10 cellular contexts compared by ENCODE assay signal in the genomic region with DNA sequence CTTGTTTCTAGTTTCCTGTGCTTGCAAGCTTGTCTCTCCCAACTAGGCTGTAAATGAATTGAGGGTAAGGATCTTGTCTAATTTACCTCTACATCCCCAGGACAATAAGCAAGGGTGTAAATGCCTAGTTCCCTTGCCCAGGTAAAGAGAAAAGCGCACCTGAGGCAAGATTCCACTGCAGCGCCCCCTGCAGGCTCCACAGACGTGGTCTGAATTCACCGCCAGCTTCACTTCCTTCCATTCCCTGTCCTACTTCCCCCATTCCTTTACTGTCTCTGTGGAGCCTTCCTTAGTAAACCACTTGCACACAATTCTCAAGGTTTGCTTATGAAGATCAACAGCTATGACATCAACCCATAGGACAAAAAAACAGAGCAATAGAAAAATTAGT. TPM values are rescaled to one million over a fixed set of nuclear protein-coding genes. Genes with fewer than 3 reads are reported as not detected.
DNase-seq lines count a peak whose midpoint lies in the region; ATAC-seq and TF ChIP-seq lines count a peak whose summit lies in the region.
"Had no signal": no experiment of that assay in that cellular context is flagged by ENCODE, and none has a peak within 500 bp of the region (broad histone marks: within the 10 kb centered on the region; RNA-seq: fewer than 3 reads in every experiment).

No MANE protein-coding gene starts in this region.

- no peak for ATAC-seq in activated naive CD8-positive, alpha-beta T cell treated with anti-CD3 and anti-CD28 coated beads, Interleukin-2, amount 10 ng/mL, durations not matched to agents 7 days and 5 days (ENCODE audit: low read depth)
- ATAC-seq in GM18498 (IDR thresholded peaks at IDR 0.05; ENCODE audit: unreplicated experiment) = no peak

- POLR2A ChIA-PET in activated naive CD8-positive, alpha-beta T cell treated with anti-CD3 and anti-CD28 coated beads, Interleukin-2, amount 10 ng/mL, durations not matched to agents 7 days and 5 days (lab: Charles Lee) = no interaction called here

- peaks cover 14% of the 10 kb centered on the region for H3K27me3 Mint-ChIP-seq in activated naive CD8-positive, alpha-beta T cell treated with anti-CD3 and anti-CD28 coated beads, Interleukin-2, amount 10 ng/mL, durations not matched to agents 7 days and 5 days
- H3K27me3 Mint-ChIP-seq in activated naive CD8-positive, alpha-beta T cell treated with anti-CD3 and anti-CD28 coated beads for 36 hours = peaks cover 17% of the 10 kb centered on the region

- peak; percentile 29 for DNase-seq in activated naive CD8-positive, alpha-beta T cell treated with anti-CD3 and anti-CD28 coated beads, Interleukin-2, amount 10 ng/mL, durations not matched to agents 7 days and 5 days
- no peak for DNase-seq in activated naive CD8-positive, alpha-beta T cell treated with anti-CD3 and anti-CD28 coated beads for 36 hours
- DNase-seq in LNCaP clone FGC (ENCODE audit: low read depth) (no peak), epithelial cell of prostate (ENCODE audit: low read depth, low spot score) (no peak), nucleus accumbens (lab: John Stamatoyannopoulos, UW) (no peak)
- peak; percentile 40 for DNase-seq in stimulated activated CD8-positive, alpha-beta memory T cell treated with anti-CD3 and anti-CD28 coated beads, Interleukin-4, amount 100 ng/mL, for 48 hours
- DNase-seq in central memory CD4-positive, alpha-beta T cell = no peak
- DNase-seq: activated T-cell treated with anti-CD3 and anti-CD28 coated beads, Interleukin-2, amount 50 U/mL, for 48 hours had no signal

- H3K36me3 Mint-ChIP-seq in activated naive CD8-positive, alpha-beta T cell treated with anti-CD3 and anti-CD28 coated beads, Interleukin-2, amount 10 ng/mL, durations not matched to agents 7 days and 5 days = no peaks in the 10 kb centered on the region
- no peaks in the 10 kb centered on the region for H3K36me3 Mint-ChIP-seq in activated naive CD8-positive, alpha-beta T cell treated with anti-CD3 and anti-CD28 coated beads for 36 hours

- TF ChIP-seq CTCF in LNCaP clone FGC (IDR thresholded peaks at IDR 0.05; ENCODE audit: control insufficient read depth, extremely low read depth, insufficient read depth) = peak; percentile 41

- peak overlapping the region; percentile 77 for H3K27ac ChIP-seq in epithelial cell of prostate

- H3K4me3 ChIP-seq in LNCaP clone FGC (ENCODE audit: low read depth, low read length) = no peak overlapping the region

- no peak overlapping the region for H3K27ac Mint-ChIP-seq in activated naive CD8-positive, alpha-beta T cell treated with anti-CD3 and anti-CD28 coated beads, Interleukin-2, amount 10 ng/mL, durations not matched to agents 7 days and 5 days
- H3K27ac Mint-ChIP-seq in activated naive CD8-positive, alpha-beta T cell treated with anti-CD3 and anti-CD28 coated beads for 36 hours = no peak overlapping the region
- H3K27ac Mint-ChIP-seq: T-helper 1 cell treated with Interleukin-12 subunit alpha and Interleukin-12 subunit beta and Interleukin-4 antibody, amounts not matched to agents 30 μg/mL and 1 μg/mL, for 36 hours had no signal

- no peaks in the 10 kb centered on the region for H3K4me1 Mint-ChIP-seq in activated naive CD8-positive, alpha-beta T cell treated with anti-CD3 and anti-CD28 coated beads, Interleukin-2, amount 10 ng/mL, durations not matched to agents 7 days and 5 days
- H3K4me1 Mint-ChIP-seq in activated naive CD8-positive, alpha-beta T cell treated with anti-CD3 and anti-CD28 coated beads for 36 hours = no peaks in the 10 kb centered on the region

- H3K9me3 Mint-ChIP-seq in activated naive CD8-positive, alpha-beta T cell treated with anti-CD3 and anti-CD28 coated beads, Interleukin-2, amount 10 ng/mL, durations not matched to agents 7 days and 5 days = no peaks in the 10 kb centered on the region
- no peaks in the 10 kb centered on the region for H3K9me3 Mint-ChIP-seq in activated naive CD8-positive, alpha-beta T cell treated with anti-CD3 and anti-CD28 coated beads for 36 hours
- H3K9me3 Mint-ChIP-seq: T-helper 1 cell treated with Interleukin-12 subunit alpha and Interleukin-12 subunit beta and Interleukin-4 antibody, amounts not matched to agents 30 μg/mL and 1 μg/mL, for 36 hours had no signal

- H3K4me3 Mint-ChIP-seq in activated naive CD8-positive, alpha-beta T cell treated with anti-CD3 and anti-CD28 coated beads, Interleukin-2, amount 10 ng/mL, durations not matched to agents 7 days and 5 days = no peak overlapping the region
- H3K4me3 Mint-ChIP-seq in activated naive CD8-positive, alpha-beta T cell treated with anti-CD3 and anti-CD28 coated beads for 36 hours = no peak overlapping the region
- H3K4me3 Mint-ChIP-seq: T-helper 1 cell treated with Interleukin-12 subunit alpha and Interleukin-12 subunit beta and Interleukin-4 antibody, amounts not matched to agents 30 μg/mL and 1 μg/mL, for 36 hours had no signal

RNA-seq across cellular contexts. Expression of a gene that starts 42.3 kb away (rescaled TPM):
- 1 to 10 TPM; 7.6 to 8.1 TPM for total RNA-seq in activated naive CD8-positive, alpha-beta T cell treated with anti-CD3 and anti-CD28 coated beads, Interleukin-2, amount 10 ng/mL, durations not matched to agents 7 days and 5 days
- 1 to 10 TPM; 3.5 to 3.6 TPM for total RNA-seq in activated naive CD8-positive, alpha-beta T cell treated with anti-CD3 and anti-CD28 coated beads for 36 hours

Comparison
In these comparisons a context has a peak if more than half of its experiments do, and no peak if none do; other contexts are left out.
1. DNase-seq: peak in activated naive CD8-positive, alpha-beta T cell treated with anti-CD3 and anti-CD28 coated beads, Interleukin-2, amount 10 ng/mL, durations not matched to agents 7 days and 5 days (single experiment) and stimulated activated CD8-positive, alpha-beta memory T cell treated with anti-CD3 and anti-CD28 coated beads, Interleukin-4, amount 100 ng/mL, for 48 hours (single experiment); none in activated naive CD8-positive, alpha-beta T cell treated with anti-CD3 and anti-CD28 coated beads for 36 hours (single experiment), LNCaP clone FGC (single experiment), epithelial cell of prostate (single experiment), nucleus accumbens (0 of 56) and central memory CD4-positive, alpha-beta T cell (single experiment).